Comparison of ENCODE assay signal across 33 cellular contexts in the genomic region with DNA sequence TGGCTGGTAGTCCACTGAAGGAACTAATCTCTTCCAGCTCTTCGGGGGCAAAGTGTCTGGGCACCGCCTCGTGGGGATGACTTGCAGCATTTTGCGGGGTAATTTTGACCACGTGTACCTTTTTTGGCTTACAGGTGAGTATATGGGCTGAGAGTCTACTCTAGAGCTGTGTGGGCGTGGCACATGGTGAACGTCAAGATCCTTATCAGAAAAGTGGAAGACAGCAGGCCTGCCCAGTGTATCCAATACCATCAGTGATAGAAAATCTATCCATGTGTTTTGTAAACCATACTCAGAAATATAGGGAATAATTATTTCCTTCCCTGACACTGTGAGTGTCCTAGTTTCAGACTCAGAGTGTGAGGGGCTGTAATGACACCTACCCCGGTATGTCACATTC.
"Had no signal": no experiment of that assay in that cellular context is flagged by ENCODE, and none has a peak within 500 bp of the region (broad histone marks: within the 10 kb centered on the region; RNA-seq: fewer than 3 reads in every experiment).

No MANE protein-coding gene starts in this region.

- H3K27me3 ChIP-seq: brain microvascular endothelial cell, Peyer's patch, SJSA1 had no signal

- DNase-seq: activated CD4-positive, alpha-beta memory T cell treated with anti-CD3 and anti-CD28 coated beads, Interleukin-2, amount 10 ng/mL, durations not matched to agents 7 days and 5 days; activated CD4-positive, alpha-beta T cell treated with anti-CD3 and anti-CD28 coated beads for 1 hour; activated CD4-positive, alpha-beta T cell treated with anti-CD3 and anti-CD28 coated beads for 48 hours; activated CD4-positive, CD25-positive, alpha-beta regulatory T cell; activated CD8-positive, alpha-beta memory T cell treated with anti-CD3 and anti-CD28 coated beads for 24 hours; activated CD8-positive, alpha-beta memory T cell treated with anti-CD3 and anti-CD28 coated beads, Interleukin-2, amount 10 ng/mL, durations not matched to agents 7 days and 5 days; activated CD8-positive, alpha-beta memory T cell treated with anti-CD3 and anti-CD28 coated beads, Interleukin-2, amount 50 U/mL, for 48 hours; activated effector memory CD4-positive, alpha-beta T cell treated with anti-CD3 and anti-CD28 coated beads, Interleukin-2, amount 50 U/mL, for 16 hours; activated naive CD4-positive, alpha-beta T cell; activated naive CD4-positive, alpha-beta T cell treated with anti-CD3 and anti-CD28 coated beads, Interleukin-2, amount 50 U/mL, for 16 hours; activated naive CD8-positive, alpha-beta T cell treated with anti-CD3 and anti-CD28 coated beads for 36 hours; activated T-cell treated with anti-CD3 and anti-CD28 coated beads, Interleukin-2, amount 50 U/mL, for 48 hours; amniotic stem cell; aorta; brain microvascular endothelial cell; KBM-7; NCI-H1092 treated with DMSO at 0.1 percent for 48 hours; NCI-H1417; NCI-H146; NCI-H187; NCI-H2081 treated with DMSO at 0.1 percent for 48 hours; NCI-H226; NCI-H446 treated with DMSO at 0.1 percent for 48 hours; NCI-H524 treated with DMSO at 0.1 percent for 48 hours; NK-92 treated with Interleukin-12 subunit alpha and Interleukin-12 subunit beta, amount 100 ng/mL, for 24 hours; PC-3; Peyer's patch; RPMI8226; SHP77 treated with DMSO at 0.1 percent for 48 hours; T1000; WERI-Rb-1 had no signal

- ATAC-seq: activated CD8-positive, alpha-beta memory T cell treated with anti-CD3 and anti-CD28 coated beads, Interleukin-2, amount 10 ng/mL, durations not matched to agents 7 days and 5 days; activated T-helper 17 cell treated with anti-CD3 and anti-CD28 coated beads, Interleukin-2, amount 50 U/mL, for 72 hours; PC-3 had no signal

- H3K4me1 ChIP-seq: Peyer's patch had no signal

- H3K27ac ChIP-seq: brain microvascular endothelial cell, Peyer's patch, SJSA1, WERI-Rb-1 had no signal

- H3K4me3 ChIP-seq: Peyer's patch, SJSA1 had no signal

- H3K36me3 ChIP-seq: brain microvascular endothelial cell, Peyer's patch, SJSA1, WERI-Rb-1 had no signal

- H3K9me3 ChIP-seq: Peyer's patch, SJSA1 had no signal
